In genomic region chr1:11977625-11978024, GRCh38 we compare ENCODE assay signal across 1 cellular context.
TF ChIP-seq lines count a peak whose summit lies in the region.

No MANE protein-coding gene starts in this region.

TF ChIP-seq in K562, 482 proteins besides CTCF, POLR2A, EP300 and RAD21:
- TF ChIP-seq, protein P1, sequence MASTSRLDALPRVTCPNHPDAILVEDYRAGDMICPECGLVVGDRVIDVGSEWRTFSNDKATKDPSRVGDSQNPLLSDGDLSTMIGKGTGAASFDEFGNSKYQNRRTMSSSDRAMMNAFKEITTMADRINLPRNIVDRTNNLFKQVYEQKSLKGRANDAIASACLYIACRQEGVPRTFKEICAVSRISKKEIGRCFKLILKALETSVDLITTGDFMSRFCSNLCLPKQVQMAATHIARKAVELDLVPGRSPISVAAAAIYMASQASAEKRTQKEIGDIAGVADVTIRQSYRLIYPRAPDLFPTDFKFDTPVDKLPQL (IDR thresholded peaks at IDR 0.05; ENCODE audit: extremely low read depth, insufficient read length): no peak
- 0 out of 2 replicates have a peak, but pooled peaks have one; percentile 26 for TF ChIP-seq CBFA2T3 (IDR thresholded peaks at IDR 0.05)
